Comparison of ENCODE assay signal across 19 cellular contexts in genomic region chr2:216863946-216864345, GRCh38. TPM values are rescaled to one million over a fixed set of nuclear protein-coding genes. Genes with fewer than 3 reads are reported as not detected.
A peak's percentile ranks its signal among the peaks of the same experiment; 100 is the strongest.
DNase-seq lines count a peak whose midpoint lies in the region; ATAC-seq and TF ChIP-seq lines count a peak whose summit lies in the region.
"Had no signal": no experiment of that assay in that cellular context is flagged by ENCODE, and none has a peak within 500 bp of the region (broad histone marks: within the 10 kb centered on the region; RNA-seq: fewer than 3 reads in every experiment).

No MANE protein-coding gene starts in this region.

- peaks cover 5% of the 10 kb centered on the region for H3K4me1 Mint-ChIP-seq in neural crest cell
- H3K4me1 Mint-ChIP-seq: CD4-positive, CD25-positive, alpha-beta regulatory T cell had no signal

- TF ChIP-seq CTCF in fibroblast of mammary gland (conservative IDR thresholded peaks at IDR 0.05; ENCODE audit: control insufficient read depth, insufficient read depth, low read depth, low read length) (no peak), neural crest cell (conservative IDR thresholded peaks at IDR 0.05) (no peak)

- no peak for ATAC-seq in GM19395 (IDR thresholded peaks at IDR 0.05; ENCODE audit: unreplicated experiment)
- ATAC-seq in HG03460 (IDR thresholded peaks at IDR 0.05; ENCODE audit: unreplicated experiment): no peak

- DNase-seq in SW480 (ENCODE audit: low spot score) (peak; percentile 13), fibroblast of mammary gland (ENCODE audit: low read depth) (peak; percentile 8), neural crest cell (ENCODE audit: low read depth, low spot score) (no peak), HCEC 1CT (no peak), ecto neural progenitor cell (ENCODE audit: low spot score) (no peak)
- DNase-seq: CD4-positive, CD25-positive, alpha-beta regulatory T cell; H7; HFFc6; KG1; NCI-H1105; NCI-H146; NCI-H2029; NCI-H226; NCI-H524 treated with DMSO at 0.1 percent for 48 hours; NCI-H82 had no signal

- peaks cover 5% of the 10 kb centered on the region for H3K36me3 Mint-ChIP-seq in neural crest cell (ENCODE audit: low read depth)
- H3K36me3 Mint-ChIP-seq: CD4-positive, CD25-positive, alpha-beta regulatory T cell had no signal

- peaks cover 16% of the 10 kb centered on the region for H3K9me3 Mint-ChIP-seq in neural crest cell
- H3K9me3 Mint-ChIP-seq: HFFc6 had no signal

- H3K4me3 Mint-ChIP-seq in neural crest cell: no peak overlapping the region
- H3K4me3 Mint-ChIP-seq: CD4-positive, CD25-positive, alpha-beta regulatory T cell; HFFc6 had no signal

- H3K27ac Mint-ChIP-seq in neural crest cell (ENCODE audit: unreplicated experiment): peak overlapping the region; percentile 47
- H3K27ac Mint-ChIP-seq: CD4-positive, CD25-positive, alpha-beta regulatory T cell; HFFc6 had no signal

- no peak overlapping the region for H3K4me3 ChIP-seq in fibroblast of mammary gland (ENCODE audit: control insufficient read depth, low read depth, low read length)
- H3K4me3 ChIP-seq: SJSA1 had no signal

- no peaks in the 10 kb centered on the region for H3K27me3 Mint-ChIP-seq in neural crest cell (ENCODE audit: low read depth)
- H3K27me3 Mint-ChIP-seq: CD4-positive, CD25-positive, alpha-beta regulatory T cell had no signal

RNA-seq across cellular contexts. Expression of gene TNP1, which starts 4.1 kb away (rescaled TPM):
- not detected in 2 replicates for total RNA-seq in neural crest cell
- total RNA-seq: CD4-positive, CD25-positive, alpha-beta regulatory T cell; H7; HFFc6; Right ventricle myocardium inferior; SJSA1 had no signal

Comparison
In these comparisons a context has a peak if more than half of its experiments do, and no peak if none do; other contexts are left out.
1. DNase-seq: peak in SW480 (single experiment) and fibroblast of mammary gland (single experiment); none in neural crest cell (single experiment), HCEC 1CT (single experiment) and ecto neural progenitor cell (single experiment).